ENCODE assay signal across 24 cellular contexts in the genomic region with DNA sequence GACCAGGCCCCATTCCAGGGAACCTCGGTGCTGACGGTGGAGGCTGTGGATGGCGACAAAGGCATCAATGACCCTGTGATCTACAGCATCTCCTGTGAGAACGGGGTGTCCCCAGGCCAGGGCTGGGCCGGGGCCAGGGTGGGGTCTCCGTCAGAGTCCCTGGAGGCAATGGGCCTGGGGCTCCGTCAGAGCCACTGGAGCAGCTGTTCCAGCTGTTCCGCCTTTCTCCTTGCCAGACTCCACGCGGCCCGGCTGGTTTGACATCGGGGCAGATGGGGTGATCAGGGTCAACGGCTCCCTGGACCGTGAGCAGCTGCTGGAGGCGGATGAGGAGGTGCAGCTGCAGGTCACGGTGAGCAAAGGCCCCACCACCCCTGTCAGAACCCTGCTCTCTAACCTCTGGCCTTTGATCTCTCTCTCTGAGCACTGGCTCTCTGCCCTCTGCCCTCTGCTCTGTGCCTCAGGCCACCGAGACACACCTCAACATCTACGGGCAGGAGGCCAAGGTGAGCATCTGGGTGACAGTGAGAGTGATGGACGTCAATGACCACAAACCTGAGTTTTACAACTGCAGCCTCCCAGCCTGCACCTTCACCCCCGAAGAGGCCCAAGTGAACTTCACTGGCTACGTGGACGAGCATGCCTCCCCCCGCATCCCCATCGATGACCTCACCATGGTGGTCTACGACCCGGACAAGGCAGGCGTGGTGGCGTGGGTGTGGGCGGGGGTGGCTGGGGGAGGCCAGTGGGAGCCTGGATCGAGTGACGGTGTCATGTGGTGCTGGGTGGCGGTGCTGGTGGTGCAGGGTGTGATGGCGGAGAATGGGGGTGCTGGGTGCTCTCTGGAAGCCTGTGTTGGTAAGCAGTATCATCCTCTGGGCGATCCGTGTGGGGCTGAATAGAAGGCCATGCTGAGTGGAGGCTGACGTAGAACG. TPM values are rescaled to one million over a fixed set of nuclear protein-coding genes. Genes with fewer than 3 reads are reported as not detected.
"Had no signal": no experiment of that assay in that cellular context is flagged by ENCODE, and none has a peak within 500 bp of the region (broad histone marks: within the 10 kb centered on the region; RNA-seq: fewer than 3 reads in every experiment).

No MANE protein-coding gene starts in this region.

- H3K79me2 ChIP-seq: hepatocyte had no signal

- H3K36me3 Mint-ChIP-seq: naive thymus-derived CD4-positive, alpha-beta T cell; type B pancreatic cell had no signal

- H3K4me3 ChIP-seq: dorsolateral prefrontal cortex, hepatocyte had no signal

- H3K4me3 Mint-ChIP-seq: naive thymus-derived CD4-positive, alpha-beta T cell; nephron progenitor cell; type B pancreatic cell had no signal

- DNase-seq: cortex of kidney; dorsolateral prefrontal cortex; effector CD8-positive, alpha-beta T cell; foreskin melanocyte; head of caudate nucleus; kidney; left cardiac atrium; left ventricle myocardium superior; nephron progenitor cell; right cardiac atrium; small intestine; stimulated activated CD4-positive, alpha-beta T cell treated with anti-CD3 and anti-CD28 coated beads, Interleukin-12 subunit alpha, Interleukin-12 subunit beta, amount 100 ng/mL, for 4 hours; stimulated activated CD4-positive, alpha-beta T cell treated with anti-CD3 and anti-CD28 coated beads, Interleukin-2, amount 100 ng/mL, for 48 hours; stimulated activated naive CD4-positive, alpha-beta T cell treated with Interleukin-2 at 50 U/mL for 16 hours had no signal

- H2AFZ ChIP-seq: hepatocyte had no signal

- H3K27me3 ChIP-seq: hepatocyte had no signal

- H3K27ac Mint-ChIP-seq: naive thymus-derived CD4-positive, alpha-beta T cell; nephron progenitor cell; type B pancreatic cell had no signal

- H3K9me3 Mint-ChIP-seq: nephron progenitor cell, type B pancreatic cell had no signal

- ATAC-seq: left cardiac atrium; left ventricle myocardium superior; naive thymus-derived CD4-positive, alpha-beta T cell; right cardiac atrium had no signal

- H3K4me2 ChIP-seq: hepatocyte had no signal

- H3K27ac ChIP-seq: dorsolateral prefrontal cortex, hepatocyte had no signal

- FAIRE-seq: kidney, small intestine, urothelium cell line had no signal

RNA-seq across cellular contexts. Expression of a gene that starts 26.6 kb away (rescaled TPM):
- total RNA-seq: lung microvascular endothelial cell had no signal
- polyA plus RNA-seq: naive thymus-derived CD4-positive, alpha-beta T cell; right cardiac atrium had no signal

RNA-seq across cellular contexts. Expression of a gene that starts 34.2 kb away (rescaled TPM):
- polyA plus RNA-seq: naive thymus-derived CD4-positive, alpha-beta T cell had no signal

RNA-seq across cellular contexts. Expression of a gene that starts 54.6 kb away (rescaled TPM):
- total RNA-seq: hepatocyte; kidney; left ventricle myocardium superior; mesenteric fat pad; mononuclear cell; naive thymus-derived CD4-positive, alpha-beta T cell; osteocyte; posterior vena cava had no signal
- polyA plus RNA-seq: esophagus; naive thymus-derived CD4-positive, alpha-beta T cell had no signal

RNA-seq across cellular contexts. Expression of a gene that starts 54.7 kb away (rescaled TPM):
- total RNA-seq: hepatocyte; kidney; left cardiac atrium; left ventricle myocardium superior; lung microvascular endothelial cell; mesenteric fat pad; naive thymus-derived CD4-positive, alpha-beta T cell; osteocyte; posterior vena cava; right cardiac atrium had no signal
- polyA plus RNA-seq: esophagus; hepatocyte; naive thymus-derived CD4-positive, alpha-beta T cell; right cardiac atrium had no signal
